25 cellular contexts compared by ENCODE assay signal in the genomic region with DNA sequence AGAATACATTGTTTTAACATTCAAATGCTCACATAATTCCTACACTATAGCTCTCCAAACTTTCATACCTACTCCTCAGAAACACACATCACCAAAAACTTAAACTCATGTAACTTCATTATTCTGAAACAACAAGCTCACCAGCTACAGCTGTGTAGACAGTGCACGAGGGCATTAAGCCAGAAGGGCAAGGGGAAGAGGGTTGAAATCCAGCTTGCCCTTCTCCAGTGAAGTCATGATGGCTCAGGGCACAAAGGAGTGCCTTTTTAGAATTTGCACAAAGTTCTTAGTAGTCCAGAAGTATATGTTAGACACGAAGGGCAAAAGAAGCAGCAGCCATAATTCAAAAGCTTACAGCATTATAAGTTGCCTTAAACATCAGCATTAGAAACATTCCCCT. TPM values are rescaled to one million over a fixed set of nuclear protein-coding genes. Genes with fewer than 3 reads are reported as not detected.
A peak's percentile ranks its signal among the peaks of the same experiment; 100 is the strongest.
DNase-seq lines count a peak whose midpoint lies in the region; ATAC-seq, FAIRE-seq and TF ChIP-seq lines count a peak whose summit lies in the region.
"Had no signal": no experiment of that assay in that cellular context is flagged by ENCODE, and none has a peak within 500 bp of the region (broad histone marks: within the 10 kb centered on the region; RNA-seq: fewer than 3 reads in every experiment).

No MANE protein-coding gene starts in this region.

- in situ Hi-C loops in K562 (cut with MboI): no loop called here

- H3K36me3 Mint-ChIP-seq in T-helper 1 cell treated with Interleukin-12 subunit alpha and Interleukin-12 subunit beta and Interleukin-4 antibody, amounts not matched to agents 30 μg/mL and 1 μg/mL, for 36 hours (ENCODE audit: low read depth): peaks cover 7% of the 10 kb centered on the region
- peaks cover 8% of the 10 kb centered on the region for H3K36me3 Mint-ChIP-seq in CD4-positive, alpha-beta T cell (ENCODE audit: low read depth)
- H3K36me3 Mint-ChIP-seq in T-helper 17 cell (ENCODE audit: low read depth): peaks cover 2% of the 10 kb centered on the region

- H3K9me1 ChIP-seq in K562 (ENCODE audit: control insufficient read depth, insufficient read depth, low read length): no peaks in the 10 kb centered on the region

- POLR2A ChIA-PET in CD4-positive, alpha-beta T cell (lab: Charles Lee): interaction anchor here (1.4 to 7.4 kb wide), 8 partner anchors 9 to 227 kb away, joined by 3 to 127 read pairs (median 16); a partner anchor contains a TSS
- POLR2A ChIA-PET in K562 (lab: Yijun Ruan, JAX): interaction anchor here (0.7 to 3.4 kb wide), 7 partner anchors 10 to 38 kb away, joined by 3 to 27 read pairs (median 4); a partner anchor contains a TSS

- H3K4me3 Mint-ChIP-seq in T-helper 1 cell treated with Interleukin-12 subunit alpha and Interleukin-12 subunit beta and Interleukin-4 antibody, amounts not matched to agents 30 μg/mL and 1 μg/mL, for 36 hours: peak overlapping the region; percentile 55
- peak overlapping the region; percentile 10 for H3K4me3 Mint-ChIP-seq in CD4-positive, alpha-beta T cell
- H3K4me3 Mint-ChIP-seq in T-helper 17 cell: peak overlapping the region; percentile 31
- H3K4me3 Mint-ChIP-seq: nephron had no signal

- WGBS in K562 (ENCODE audit: insufficient coverage, low coverage, missing lambda C conversion rate): 25% methylated on average over 2 of the region's 2 CpGs
- 84% methylated on average over 2 of the region's 2 CpGs for whole genome bisulfite sequencing in hepatocyte (ENCODE audit: low lambda C conversion rate, missing lambda C conversion rate)

- intact Hi-C loops in CD4-positive, alpha-beta T cell (cut with DNase I, micrococcal nuclease): no loop called here
- intact Hi-C loops in K562 (cut with micrococcal nuclease): no loop called here

- no peaks in the 10 kb centered on the region for H3K9me2 ChIP-seq in hepatocyte (replicated peaks; ENCODE audit: insufficient read depth)

- H3K9me3 Mint-ChIP-seq in T-helper 1 cell treated with Interleukin-12 subunit alpha and Interleukin-12 subunit beta and Interleukin-4 antibody, amounts not matched to agents 30 μg/mL and 1 μg/mL, for 36 hours: no peaks in the 10 kb centered on the region
- no peaks in the 10 kb centered on the region for H3K9me3 Mint-ChIP-seq in CD4-positive, alpha-beta T cell
- H3K9me3 Mint-ChIP-seq: nephron had no signal

- no peaks in the 10 kb centered on the region for H3K79me2 ChIP-seq in K562 (ENCODE audit: control insufficient read depth, insufficient read depth, low read length)
- no peaks in the 10 kb centered on the region for H3K79me2 ChIP-seq in hepatocyte

- H3K27ac Mint-ChIP-seq in T-helper 1 cell treated with Interleukin-12 subunit alpha and Interleukin-12 subunit beta and Interleukin-4 antibody, amounts not matched to agents 30 μg/mL and 1 μg/mL, for 36 hours: peak overlapping the region; percentile 70
- peak overlapping the region; percentile 82 for H3K27ac Mint-ChIP-seq in CD4-positive, alpha-beta T cell
- peak overlapping the region; percentile 51 for H3K27ac Mint-ChIP-seq in T-helper 17 cell
- H3K27ac Mint-ChIP-seq: nephron had no signal

- no peaks in the 10 kb centered on the region for H3K27me3 ChIP-seq in CD4-positive, alpha-beta T cell (ENCODE audit: control insufficient read depth, insufficient read depth, low read length)
- H3K27me3 ChIP-seq in K562 (ENCODE audit: control insufficient read depth in 2 of 2, insufficient read depth in 2 of 2, low read length in 2 of 2) (no peaks in the 10 kb centered on the region), hepatocyte (no peaks in the 10 kb centered on the region)
- H3K27me3 ChIP-seq: esophagus muscularis mucosa, gastroesophageal sphincter had no signal

- H3K4me3 ChIP-seq in K562: no peak overlapping the region
- no peak overlapping the region for H3K4me3 ChIP-seq in hepatocyte
- H3K4me3 ChIP-seq: esophagus muscularis mucosa, gastroesophageal sphincter, prostate gland had no signal

- no peak for TF ChIP-seq POLR2A in K562 (conservative IDR thresholded peaks at IDR 0.05)

- no peak for TF ChIP-seq RAD21 in K562 (CRISPR knock-in tag; conservative IDR thresholded peaks at IDR 0.05 in 1 of 2, IDR thresholded peaks at IDR 0.05 in 1 of 2)

- no peak for ATAC-seq in CD4-positive, alpha-beta T cell (ENCODE audit: poor library complexity)
- ATAC-seq in T-helper 17 cell (peak; percentile 23), K562 (no peak), HG03108 (IDR thresholded peaks at IDR 0.05; ENCODE audit: unreplicated experiment) (no peak)
- ATAC-seq: gastroesophageal sphincter, Right ventricle myocardium inferior had no signal

- no peak for TF ChIP-seq CTCF in CD4-positive, alpha-beta T cell (IDR thresholded peaks at IDR 0.05)
- TF ChIP-seq CTCF in K562 (IDR thresholded peaks at IDR 0.05 in 2 of 3, conservative IDR thresholded peaks at IDR 0.05 in 1 of 3; ENCODE audit: insufficient read depth in 2 of 3, low read depth in 1 of 3, low read length in 3 of 3): no peak
- TF ChIP-seq CTCF in hepatocyte (IDR thresholded peaks at IDR 0.05; ENCODE audit: poor library complexity): no peak

- TF ChIP-seq EP300 in K562 (IDR thresholded peaks at IDR 0.05; ENCODE audit: low read length): no peak

- no peaks in the 10 kb centered on the region for H3K9me3 ChIP-seq in CD4-positive, alpha-beta T cell (ENCODE audit: control insufficient read depth, low read length)
- H3K9me3 ChIP-seq in T-helper 17 cell (ENCODE audit: control insufficient read depth, low read length, poor library complexity, severe bottlenecking) (no peaks in the 10 kb centered on the region), K562 (replicated peaks; ENCODE audit: control insufficient read depth, insufficient read depth, low read depth, low read length) (no peaks in the 10 kb centered on the region), hepatocyte (ENCODE audit: low read depth) (no peaks in the 10 kb centered on the region)
- H3K9me3 ChIP-seq: BE2C, esophagus muscularis mucosa, gastroesophageal sphincter, prostate gland had no signal

- no peaks in the 10 kb centered on the region for H4K20me1 ChIP-seq in K562 (replicated peaks; ENCODE audit: control insufficient read depth, insufficient read depth, low read length)
- no peaks in the 10 kb centered on the region for H4K20me1 ChIP-seq in hepatocyte (ENCODE audit: insufficient read depth, poor library complexity, severe bottlenecking)

- no peak for DNase-seq in T-helper 1 cell
- no peak for DNase-seq in CD4-positive, alpha-beta T cell
- no peak for DNase-seq in T-helper 17 cell
- no peak for DNase-seq in K562 (ENCODE audit: extremely low read depth in 1 of 4, low spot score in 3 of 4)
- no peak for DNase-seq in hepatocyte (ENCODE audit: low spot score)
- no peak for DNase-seq in anterior cingulate cortex (lab: John Stamatoyannopoulos, UW)
- DNase-seq: BE2C; central memory CD4-positive, alpha-beta T cell; effector memory CD4-positive, alpha-beta T cell; H7; mesenchymal stem cell; NCI-H1417; NCI-H526; stimulated activated CD4-positive, alpha-beta T cell treated with anti-CD3 and anti-CD28 coated beads, Interleukin-2, amount 100 ng/mL, for 24 hours had no signal

- CTCF ChIA-PET in CD4-positive, alpha-beta T cell (lab: Charles Lee): interaction anchor here (1.4 to 3.3 kb wide), 4 partner anchors 8 to 38 kb away, joined by 3 to 20 read pairs (median 10); a partner anchor contains a TSS
- CTCF ChIA-PET in K562 (lab: Yijun Ruan, JAX; ENCODE audit: low intra/inter-chr PET ratio): no interaction called here

- H3K27me3 Mint-ChIP-seq in T-helper 1 cell treated with Interleukin-12 subunit alpha and Interleukin-12 subunit beta and Interleukin-4 antibody, amounts not matched to agents 30 μg/mL and 1 μg/mL, for 36 hours (ENCODE audit: low read depth): no peaks in the 10 kb centered on the region
- H3K27me3 Mint-ChIP-seq in CD4-positive, alpha-beta T cell: no peaks in the 10 kb centered on the region
- no peaks in the 10 kb centered on the region for H3K27me3 Mint-ChIP-seq in T-helper 17 cell

- H3K4me2 ChIP-seq in K562 (ENCODE audit: insufficient read depth, low read length): no peak overlapping the region
- no peak overlapping the region for H3K4me2 ChIP-seq in hepatocyte

- no TSS peak for BruUV-seq in K562 (replicated peaks; lab: Mats Ljungman, UMichigan)

- H3K36me3 ChIP-seq in K562 (ENCODE audit: control insufficient read depth, insufficient read depth, low read length): no peaks in the 10 kb centered on the region
- no peaks in the 10 kb centered on the region for H3K36me3 ChIP-seq in hepatocyte (replicated peaks; ENCODE audit: insufficient read depth, low read depth)
- H3K36me3 ChIP-seq: BE2C, gastroesophageal sphincter, prostate gland had no signal

- no peak overlapping the region for H3K9ac ChIP-seq in K562 (ENCODE audit: insufficient read depth in 1 of 2, low read depth in 2 of 2, low read length in 2 of 2)

- peak overlapping the region; percentile 51 for H3K27ac ChIP-seq in CD4-positive, alpha-beta T cell (ENCODE audit: low read depth, low read length)
- H3K27ac ChIP-seq in K562 (ENCODE audit: extremely low read depth, low read depth, low read length): no peak overlapping the region
- H3K27ac ChIP-seq in hepatocyte: no peak overlapping the region
- H3K27ac ChIP-seq: 22Rv1, esophagus muscularis mucosa, gastroesophageal sphincter, prostate gland had no signal

- peaks cover 17 to 18% of the 10 kb centered on the region in 2 experiments; a peak in 4 of 5 replicates for H3K4me1 ChIP-seq in K562 (replicated peaks in 1 of 2; ENCODE audit: control insufficient read depth in 2 of 2, insufficient read depth in 2 of 2, low read length in 2 of 2)
- no peaks in the 10 kb centered on the region for H3K4me1 ChIP-seq in hepatocyte (ENCODE audit: insufficient read depth)
- H3K4me1 ChIP-seq: BE2C, gastroesophageal sphincter, prostate gland had no signal

- peaks cover 48% of the 10 kb centered on the region for H3K4me1 Mint-ChIP-seq in T-helper 1 cell treated with Interleukin-12 subunit alpha and Interleukin-12 subunit beta and Interleukin-4 antibody, amounts not matched to agents 30 μg/mL and 1 μg/mL, for 36 hours (ENCODE audit: low read depth)
- H3K4me1 Mint-ChIP-seq in CD4-positive, alpha-beta T cell (ENCODE audit: low read depth): peaks cover 80% of the 10 kb centered on the region
- H3K4me1 Mint-ChIP-seq in T-helper 17 cell: peaks cover 33% of the 10 kb centered on the region

- peak overlapping the region; percentile 22 for H2AFZ ChIP-seq in K562 (ENCODE audit: low read depth, low read length)
- H2AFZ ChIP-seq in hepatocyte: no peak overlapping the region

- FAIRE-seq in K562 (lab: Jason Lieb, UNC): peak; percentile 54
- FAIRE-seq: G401.6 had no signal

RNA-seq across cellular contexts. Expression of a gene that starts 8.6 kb away (rescaled TPM):
- 10 to 100 TPM; 58.5 to 58.7 TPM for total RNA-seq in CD4-positive, alpha-beta T cell
- 10 to 100 TPM; 57.9 to 69.2 TPM for total RNA-seq in T-helper 17 cell
- 42.7 and 61.2 TPM in 2 replicates for total RNA-seq in K562 (2011; cell fraction: chromatin; rRNA removed; ENCODE audit: low replicate concordance)
- total RNA-seq in K562 (2011; cell fraction: nucleolus; rRNA removed): 24.5 and 27.0 TPM in 2 replicates
- total RNA-seq in K562 (2011; cell fraction: nucleoplasm; rRNA removed): 31.5 and 37.7 TPM in 2 replicates
- total RNA-seq in K562 (2014; rRNA removed): 4.9 and 5.4 TPM in 2 replicates
- 8.0 and 9.9 TPM in 2 replicates for total RNA-seq in K562 (2014; rRNA removed; fragmentation: Illumina TruSeq; extraction: Trizol)
- total RNA-seq in K562 (2015; rRNA removed; fragmentation: Illumina TruSeq; extraction: Trizol): 6.7 and 7.6 TPM in 2 replicates
- 9.0 and 9.4 TPM in 2 replicates for total RNA-seq in K562 (2021)
- polyA plus RNA-seq in K562 (2011; rRNA removed): 16.3 and 16.4 TPM in 2 replicates
- polyA plus RNA-seq in K562 (2011; cell fraction: cytosol; rRNA removed): 7.9 and 12.1 TPM in 2 replicates
- 22.6 and 25.1 TPM in 2 replicates for polyA plus RNA-seq in K562 (2011; cell fraction: nucleus; rRNA removed)
- 5.7 and 9.7 TPM in 2 replicates for polyA plus RNA-seq in K562 (2012)
- 9.5 and 10.2 TPM in 2 replicates for polyA plus RNA-seq in K562 (2014; fragmentation: Illumina TruSeq; extraction: Trizol)
- polyA plus RNA-seq in K562 (2014; fragmentation: Nextera tagmentation; extraction: Ambion mirVana): 1 to 10 TPM; 1.4 to 2.2 TPM
- 5.7 and 7.5 TPM in 2 replicates for polyA plus RNA-seq in K562 (2014; rRNA removed)
- polyA minus RNA-seq in K562 (2011; rRNA and poly(A)+ RNA removed): 44.8 and 49.5 TPM in 2 replicates
- 13.1 and 19.1 TPM in 2 replicates for polyA minus RNA-seq in K562 (2011; cell fraction: cytosol; rRNA and poly(A)+ RNA removed)
- polyA minus RNA-seq in K562 (2011; cell fraction: nucleus; rRNA and poly(A)+ RNA removed): 20.5 and 35.5 TPM in 2 replicates
- 12.2 and 13.1 TPM in 2 replicates for total RNA-seq in hepatocyte
- 5.9 and 7.4 TPM in 2 replicates for polyA plus RNA-seq in hepatocyte

RNA-seq across cellular contexts. Expression of a gene that starts 13.9 kb away (rescaled TPM):
- 10 to 100 TPM; 44.4 to 44.8 TPM for total RNA-seq in CD4-positive, alpha-beta T cell
- 10 to 100 TPM; 40.8 to 52.8 TPM for total RNA-seq in T-helper 17 cell
- 19.5 and 40.7 TPM in 2 replicates for total RNA-seq in K562 (2011; cell fraction: chromatin; rRNA removed; ENCODE audit: low replicate concordance)
- 68.7 and 70.9 TPM in 2 replicates for total RNA-seq in K562 (2011; cell fraction: nucleolus; rRNA removed)
- total RNA-seq in K562 (2011; cell fraction: nucleoplasm; rRNA removed): 64.3 and 69.5 TPM in 2 replicates
- 252 and 327 TPM in 2 replicates for total RNA-seq in K562 (2014; rRNA removed)
- total RNA-seq in K562 (2014; rRNA removed; fragmentation: Illumina TruSeq; extraction: Trizol): 442 and 449 TPM in 2 replicates
- 420 and 437 TPM in 2 replicates for total RNA-seq in K562 (2015; rRNA removed; fragmentation: Illumina TruSeq; extraction: Trizol)
- 250 and 262 TPM in 2 replicates for total RNA-seq in K562 (2021)
- polyA plus RNA-seq in K562 (2011; rRNA removed): 616 and 642 TPM in 2 replicates
- polyA plus RNA-seq in K562 (2011; cell fraction: cytosol; rRNA removed): 961 and 995 TPM in 2 replicates
- 236 and 247 TPM in 2 replicates for polyA plus RNA-seq in K562 (2011; cell fraction: nucleus; rRNA removed)
- 323 and 381 TPM in 2 replicates for polyA plus RNA-seq in K562 (2012)
- 570 and 631 TPM in 2 replicates for polyA plus RNA-seq in K562 (2014; fragmentation: Illumina TruSeq; extraction: Trizol)
- polyA plus RNA-seq in K562 (2014; fragmentation: Nextera tagmentation; extraction: Ambion mirVana): 1,000 to 10,000 TPM; 1,599 to 1,663 TPM
- 428 and 573 TPM in 2 replicates for polyA plus RNA-seq in K562 (2014; rRNA removed)
- polyA minus RNA-seq in K562 (2011; rRNA and poly(A)+ RNA removed): 130 and 163 TPM in 2 replicates
- 57.3 and 111 TPM in 2 replicates for polyA minus RNA-seq in K562 (2011; cell fraction: cytosol; rRNA and poly(A)+ RNA removed)
- 21.1 and 31.9 TPM in 2 replicates for polyA minus RNA-seq in K562 (2011; cell fraction: nucleus; rRNA and poly(A)+ RNA removed)
- 284 and 308 TPM in 2 replicates for total RNA-seq in hepatocyte
- 324 and 378 TPM in 2 replicates for polyA plus RNA-seq in hepatocyte

RNA-seq across cellular contexts. Expression of a gene that starts 14.1 kb away (rescaled TPM):
- total RNA-seq in CD4-positive, alpha-beta T cell: not detected
- total RNA-seq in T-helper 17 cell (not detected), K562 (2014; rRNA removed) (0.05 TPM in 1 of 2 replicates, not detected in the other), K562 (2014; rRNA removed; fragmentation: Illumina TruSeq; extraction: Trizol) (0.04 TPM in 1 of 2 replicates, not detected in the other), K562 (2015; rRNA removed; fragmentation: Illumina TruSeq; extraction: Trizol) (not detected in 2 replicates), K562 (2021) (0.04 TPM in 1 of 2 replicates, not detected in the other), hepatocyte (not detected in 2 replicates)
- total RNA-seq in K562 (2011; cell fraction: chromatin; rRNA removed; ENCODE audit: low replicate concordance): not detected in 2 replicates
- not detected in 2 replicates for total RNA-seq in K562 (2011; cell fraction: nucleolus; rRNA removed)
- total RNA-seq in K562 (2011; cell fraction: nucleoplasm; rRNA removed): not detected in 2 replicates
- polyA plus RNA-seq in K562 (2011; rRNA removed) (not detected in 2 replicates), K562 (2014; fragmentation: Illumina TruSeq; extraction: Trizol) (0.04 TPM in 1 of 2 replicates, not detected in the other), K562 (2014; fragmentation: Nextera tagmentation; extraction: Ambion mirVana) (under 1 TPM in 1 of 2 experiments, not detected in 1; 0.01 TPM), K562 (2014; rRNA removed) (0.01 TPM in 1 of 2 replicates, not detected in the other), hepatocyte (not detected in 2 replicates)
- not detected in 2 replicates for polyA plus RNA-seq in K562 (2011; cell fraction: cytosol; rRNA removed)
- 0.03 TPM in 1 of 2 replicates, not detected in the other for polyA plus RNA-seq in K562 (2011; cell fraction: nucleus; rRNA removed)
- polyA plus RNA-seq in K562 (2012): 0.01 TPM in 1 of 2 replicates, not detected in the other
- not detected in 2 replicates for polyA minus RNA-seq in K562 (2011; rRNA and poly(A)+ RNA removed)
- not detected in 2 replicates for polyA minus RNA-seq in K562 (2011; cell fraction: cytosol; rRNA and poly(A)+ RNA removed)
- not detected in 2 replicates for polyA minus RNA-seq in K562 (2011; cell fraction: nucleus; rRNA and poly(A)+ RNA removed)
- total RNA-seq: esophagus muscularis mucosa, Right ventricle myocardium inferior, ureter had no signal
- polyA plus RNA-seq: adipose tissue had no signal

RNA-seq across cellular contexts. Expression of a gene that starts 38.0 kb away (rescaled TPM):
- 10 to 100 TPM; 41.0 to 45.2 TPM for total RNA-seq in CD4-positive, alpha-beta T cell
- total RNA-seq in T-helper 17 cell (10 to 100 TPM; 93.2 to 99.0 TPM), K562 (2014; rRNA removed) (7.3 and 12.4 TPM in 2 replicates), K562 (2014; rRNA removed; fragmentation: Illumina TruSeq; extraction: Trizol) (7.7 and 10.8 TPM in 2 replicates), K562 (2015; rRNA removed; fragmentation: Illumina TruSeq; extraction: Trizol) (13.3 and 14.4 TPM in 2 replicates), K562 (2021) (29.2 and 29.6 TPM in 2 replicates), hepatocyte (9.1 and 13.5 TPM in 2 replicates)
- total RNA-seq in K562 (2011; cell fraction: chromatin; rRNA removed; ENCODE audit: low replicate concordance): 118 and 200 TPM in 2 replicates
- total RNA-seq in K562 (2011; cell fraction: nucleolus; rRNA removed): 112 and 118 TPM in 2 replicates
- total RNA-seq in K562 (2011; cell fraction: nucleoplasm; rRNA removed): 109 and 112 TPM in 2 replicates
- polyA plus RNA-seq in K562 (2011; rRNA removed) (27.5 and 48.2 TPM in 2 replicates), K562 (2014; fragmentation: Illumina TruSeq; extraction: Trizol) (27.2 and 34.3 TPM in 2 replicates), K562 (2014; fragmentation: Nextera tagmentation; extraction: Ambion mirVana) (10 to 100 TPM in 1 of 2 experiments, 1 to 10 TPM in 1; 7.6 to 12.3 TPM), K562 (2014; rRNA removed) (28.4 and 32.7 TPM in 2 replicates), hepatocyte (22.1 and 35.7 TPM in 2 replicates)
- polyA plus RNA-seq in K562 (2011; cell fraction: cytosol; rRNA removed): 44.1 and 55.3 TPM in 2 replicates
- polyA plus RNA-seq in K562 (2011; cell fraction: nucleus; rRNA removed): 366 and 444 TPM in 2 replicates
- polyA plus RNA-seq in K562 (2012): 19.8 and 22.8 TPM in 2 replicates
- polyA minus RNA-seq in K562 (2011; rRNA and poly(A)+ RNA removed): 8.1 and 10.2 TPM in 2 replicates
- polyA minus RNA-seq in K562 (2011; cell fraction: cytosol; rRNA and poly(A)+ RNA removed): 11.8 and 12.3 TPM in 2 replicates
- 21.3 and 36.0 TPM in 2 replicates for polyA minus RNA-seq in K562 (2011; cell fraction: nucleus; rRNA and poly(A)+ RNA removed)
